In the genomic region with DNA sequence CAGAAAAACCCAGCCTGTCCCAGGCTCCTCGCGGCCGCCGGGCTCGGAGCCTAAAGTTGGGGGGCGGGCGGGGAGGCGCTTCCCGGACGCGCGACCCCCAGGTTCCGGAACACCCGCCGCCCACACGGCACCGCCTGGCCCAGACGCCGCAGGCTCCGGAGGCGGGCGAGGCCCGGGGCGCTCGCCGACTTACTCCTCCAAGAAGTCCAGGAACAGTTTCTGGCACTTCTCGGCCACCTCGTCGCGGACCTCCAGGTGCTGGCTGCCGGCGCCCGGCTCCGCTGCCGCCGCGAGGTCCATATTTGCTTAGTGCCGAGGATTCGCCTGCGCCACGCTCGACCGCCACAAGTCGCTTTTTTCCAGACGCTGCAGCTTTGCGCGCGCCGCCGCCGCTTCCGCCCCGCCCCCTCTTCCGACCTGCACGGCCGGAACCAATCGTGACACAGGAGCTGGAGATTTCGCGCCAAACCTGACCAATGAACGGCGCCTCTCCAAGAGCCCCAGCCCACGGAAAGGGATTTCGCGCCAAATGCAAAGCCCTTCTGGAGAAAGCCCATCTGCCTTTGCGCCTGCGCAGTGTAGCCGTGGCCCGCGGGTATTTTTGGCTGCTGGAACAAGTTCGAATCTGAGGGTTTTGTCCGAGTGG, we compare ENCODE assay signal across 8 cellular contexts. TPM values are rescaled to one million over a fixed set of nuclear protein-coding genes. Genes with fewer than 3 reads are reported as not detected.
A peak's percentile ranks its signal among the peaks of the same experiment; 100 is the strongest.
DNase-seq lines count a peak whose midpoint lies in the region; ATAC-seq and TF ChIP-seq lines count a peak whose summit lies in the region.

A gene (minus strand): TSS at position 378 of the 646 bp plus-strand sequence. CDS start 78 bp downstream, at position 300.

- peak; percentile 95 for ATAC-seq in GM19043 (IDR thresholded peaks at IDR 0.05; ENCODE audit: low read depth, unreplicated experiment)
- peak; percentile 82 for ATAC-seq in HG03378 (IDR thresholded peaks at IDR 0.05; ENCODE audit: unreplicated experiment)

- peak; percentile 99 for DNase-seq in AG20443 (ENCODE audit: low spot score)
- DNase-seq in NCI-H460 (ENCODE audit: extremely low read depth, low read depth), result peak; percentile 99
- DNase-seq in activated CD4-positive, CD25-positive, alpha-beta regulatory T cell treated with anti-CD3 and anti-CD28 coated beads, Interleukin-2, amount 50 U/mL, for 72 hours, result peak; percentile 97
- DNase-seq in cerebellum (ENCODE audit: low spot score), result peak; percentile 97
- DNase-seq in kidney epithelial cell (ENCODE audit: low read depth), result peak; percentile 97
- DNase-seq in stimulated activated CD4-positive, alpha-beta T cell treated with anti-CD3 and anti-CD28 coated beads, Interleukin-15, amount 100 ng/mL, for 48 hours (ENCODE audit: low read depth in 2 of 2), result peak; percentile 99 to 100

- no peaks in the 10 kb centered on the region for H3K27me3 ChIP-seq in kidney epithelial cell (ENCODE audit: control insufficient read depth, insufficient read depth, low read length)

- no peaks in the 10 kb centered on the region for H3K36me3 ChIP-seq in kidney epithelial cell (ENCODE audit: control insufficient read depth, insufficient read depth, low read length)

- peak within 1 kb of the TSS; percentile 77 for H3K4me3 ChIP-seq in kidney epithelial cell (ENCODE audit: low read depth, low read length)

- TF ChIP-seq CTCF in kidney epithelial cell (IDR thresholded peaks at IDR 0.05; ENCODE audit: insufficient read depth, low read length, poor library complexity, severe bottlenecking), result no peak

RNA-seq across cellular contexts. Expression of the gene that starts here (rescaled TPM):
- 15.0 and 20.9 TPM in 2 replicates for total RNA-seq in NCI-H460 (2014; rRNA removed; shearing (Covaris generic))
- 34.7 and 40.1 TPM in 2 replicates for polyA plus RNA-seq in NCI-H460 (2014; cell fraction: nucleus; rRNA removed)
- total RNA-seq in cerebellum (18.2 TPM), kidney epithelial cell (9.4 and 11.1 TPM in 2 replicates)

Comparison
In these comparisons a context has a peak if more than half of its experiments do, and no peak if none do; other contexts are left out.
1. Peak in every context shown above with its lines: DNase-seq, ATAC-seq and H3K4me3 ChIP-seq.